Comparison of ENCODE assay signal across 8 cellular contexts in genomic region chr7:95511716-95512260, GRCh38. TPM values are rescaled to one million over a fixed set of nuclear protein-coding genes. Genes with fewer than 3 reads are reported as not detected.
DNase-seq lines count a peak whose midpoint lies in the region; ATAC-seq, FAIRE-seq and TF ChIP-seq lines count a peak whose summit lies in the region.

No MANE protein-coding gene starts in this region.

- DNase-seq in A172 (ENCODE audit: low spot score) (peak; percentile 75), NCI-H1092 (lab: John Stamatoyannopoulos, UW) (peak; percentile 49), T1000 (lab: John Stamatoyannopoulos, UW) (peak; percentile 1), T47D (ENCODE audit: low read depth in 1 of 2, low spot score in 1 of 2) (peak; percentile 4 to 64)
- peak; percentile 9 to 13 for DNase-seq in stimulated activated CD4-positive, alpha-beta T cell treated with anti-CD3 and anti-CD28 coated beads, Interleukin-1b, Interleukin-23, amount 100 ng/mL, for 4 hours (ENCODE audit: low read depth in 2 of 2)

- peak; percentile 83 for TF ChIP-seq CTCF in GM12875 (IDR thresholded peaks at IDR 0.05; ENCODE audit: borderline replicate concordance, insufficient read depth, low read depth, low read length)

- in situ Hi-C loops in T47D (cut with HindIII; ENCODE audit: low pct_unique_long_range_greater_than_20kb, low sequenced_read_pairs) = no loop called here

- ATAC-seq in HG02759 (IDR thresholded peaks at IDR 0.05; ENCODE audit: unreplicated experiment) = peak; percentile 89

- peak; percentile 45 for FAIRE-seq in islet of Langerhans (lab: Jason Lieb, UNC)

- H3K4me3 ChIP-seq in GM12875 (ENCODE audit: low read depth, low read length) = no peak overlapping the region

RNA-seq across cellular contexts. Expression of gene ASB4, which starts 26.0 kb away (rescaled TPM):
- total RNA-seq in A172 (2014; rRNA removed; shearing (Covaris generic)) = not detected in 2 replicates

Comparison
In these comparisons a context has a peak if more than half of its experiments do, and no peak if none do; other contexts are left out.
1. DNase-seq: peak in every context shown above with its lines; median percentile 75 in A172; 49 in NCI-H1092; 34 in T47D; 11 in stimulated activated CD4-positive, alpha-beta T cell treated with anti-CD3 and anti-CD28 coated beads, Interleukin-1b, Interleukin-23, amount 100 ng/mL, for 4 hours; 1 in T1000.